In genomic region chr6:134826889-134827737, GRCh38 we compare ENCODE assay signal across 10 cellular contexts.
DNase-seq lines count a peak whose midpoint lies in the region; ATAC-seq and TF ChIP-seq lines count a peak whose summit lies in the region.
"Had no signal": no experiment of that assay in that cellular context is flagged by ENCODE, and none has a peak within 500 bp of the region (broad histone marks: within the 10 kb centered on the region; RNA-seq: fewer than 3 reads in every experiment).

No MANE protein-coding gene starts in this region.

- no peaks in the 10 kb centered on the region for H3K9me3 ChIP-seq in naive thymus-derived CD4-positive, alpha-beta T cell (ENCODE audit: control insufficient read depth in 2 of 3, low read length in 3 of 3)

- H3K27me3 Mint-ChIP-seq in naive thymus-derived CD4-positive, alpha-beta T cell: peaks cover 0 to 4% (median 0%) of the 10 kb centered on the region in 5 donors

- CTCF ChIA-PET in naive thymus-derived CD4-positive, alpha-beta T cell (lab: Charles Lee): interaction anchor here (0.6 to 1.1 kb wide), 2 partner anchors 218 to 671 kb away, joined by 4 read pairs; no protein-coding TSS in a partner anchor

- intact Hi-C loops in naive thymus-derived CD4-positive, alpha-beta T cell (cut with micrococcal nuclease): no loop called here

- no peaks in the 10 kb centered on the region for H3K27me3 ChIP-seq in naive thymus-derived CD4-positive, alpha-beta T cell (ENCODE audit: control insufficient read depth in 2 of 2, insufficient read depth in 2 of 2, low read length in 2 of 2)

- no peak overlapping the region for H3K4me3 ChIP-seq in fibroblast of the aortic adventitia (ENCODE audit: low read depth, low read length)
- H3K4me3 ChIP-seq in naive thymus-derived CD4-positive, alpha-beta T cell (ENCODE audit: low read length): no peak overlapping the region

- no peak for ATAC-seq in naive thymus-derived CD4-positive, alpha-beta T cell
- ATAC-seq in GM18517 (IDR thresholded peaks at IDR 0.05; ENCODE audit: unreplicated experiment): no peak
- no peak for ATAC-seq in HG03521 (IDR thresholded peaks at IDR 0.05; ENCODE audit: unreplicated experiment)
- no peak for ATAC-seq in stimulated activated effector memory CD8-positive, alpha-beta T cell treated with anti-CD3 and anti-CD28 coated beads, Interleukin-12 subunit alpha, Interleukin-12 subunit beta, amount 100 ng/mL, for 72 hours

- H3K27ac Mint-ChIP-seq in naive thymus-derived CD4-positive, alpha-beta T cell: no peak overlapping the region
- H3K27ac Mint-ChIP-seq in stimulated activated effector memory CD8-positive, alpha-beta T cell treated with anti-CD3 and anti-CD28 coated beads, Interleukin-12 subunit alpha, Interleukin-12 subunit beta, amount 100 ng/mL, for 72 hours: no peak overlapping the region
- H3K27ac Mint-ChIP-seq: activated naive CD4-positive, alpha-beta T cell treated with anti-CD3 and anti-CD28 coated beads, Interleukin-2, amount 10 ng/mL, durations not matched to agents 7 days and 5 days had no signal

- H3K4me1 ChIP-seq in naive thymus-derived CD4-positive, alpha-beta T cell (ENCODE audit: control insufficient read depth in 2 of 2, insufficient read depth in 2 of 2, low read length in 2 of 2): peaks cover 0 to 4% of the 10 kb centered on the region in 2 donors

- DNase-seq in GM04503 (ENCODE audit: low read depth) (peak; percentile 100), RPMI7951 (ENCODE audit: low read depth) (peak; percentile 99), fibroblast of the aortic adventitia (ENCODE audit: low read depth) (peak; percentile 100), renal cortical epithelial cell (ENCODE audit: low read depth) (peak; percentile 66)
- DNase-seq in naive thymus-derived CD4-positive, alpha-beta T cell: no peak
- no peak for DNase-seq in stimulated activated effector memory CD8-positive, alpha-beta T cell treated with anti-CD3 and anti-CD28 coated beads, Interleukin-12 subunit alpha, Interleukin-12 subunit beta, amount 100 ng/mL, for 72 hours (ENCODE audit: low spot score in 2 of 2)
- DNase-seq: activated naive CD4-positive, alpha-beta T cell treated with anti-CD3 and anti-CD28 coated beads, Interleukin-2, amount 10 ng/mL, durations not matched to agents 7 days and 5 days; Calu3 had no signal

- POLR2A ChIA-PET in naive thymus-derived CD4-positive, alpha-beta T cell (lab: Charles Lee): interaction anchor here (0.6 kb wide), 1 partner anchor 346 kb away, joined by 3 read pairs; no protein-coding TSS in a partner anchor

- no peaks in the 10 kb centered on the region for H3K36me3 ChIP-seq in naive thymus-derived CD4-positive, alpha-beta T cell (ENCODE audit: control insufficient read depth in 2 of 3, insufficient read depth in 3 of 3, low read length in 3 of 3)

- peaks cover 0 to 4% (median 0%) of the 10 kb centered on the region in 11 donors for H3K9me3 Mint-ChIP-seq in naive thymus-derived CD4-positive, alpha-beta T cell
- no peaks in the 10 kb centered on the region for H3K9me3 Mint-ChIP-seq in stimulated activated effector memory CD8-positive, alpha-beta T cell treated with anti-CD3 and anti-CD28 coated beads, Interleukin-12 subunit alpha, Interleukin-12 subunit beta, amount 100 ng/mL, for 72 hours
- H3K9me3 Mint-ChIP-seq: activated naive CD4-positive, alpha-beta T cell treated with anti-CD3 and anti-CD28 coated beads, Interleukin-2, amount 10 ng/mL, durations not matched to agents 7 days and 5 days had no signal

- H3K36me3 Mint-ChIP-seq in naive thymus-derived CD4-positive, alpha-beta T cell: no peaks in the 10 kb centered on the region
- no peaks in the 10 kb centered on the region for H3K36me3 Mint-ChIP-seq in stimulated activated effector memory CD8-positive, alpha-beta T cell treated with anti-CD3 and anti-CD28 coated beads, Interleukin-12 subunit alpha, Interleukin-12 subunit beta, amount 100 ng/mL, for 72 hours
- H3K36me3 Mint-ChIP-seq: activated naive CD4-positive, alpha-beta T cell treated with anti-CD3 and anti-CD28 coated beads, Interleukin-2, amount 10 ng/mL, durations not matched to agents 7 days and 5 days had no signal

- peaks cover 0 to 3% (median 0%) of the 10 kb centered on the region in 7 donors for H3K4me1 Mint-ChIP-seq in naive thymus-derived CD4-positive, alpha-beta T cell
- no peaks in the 10 kb centered on the region for H3K4me1 Mint-ChIP-seq in stimulated activated effector memory CD8-positive, alpha-beta T cell treated with anti-CD3 and anti-CD28 coated beads, Interleukin-12 subunit alpha, Interleukin-12 subunit beta, amount 100 ng/mL, for 72 hours
- H3K4me1 Mint-ChIP-seq: activated naive CD4-positive, alpha-beta T cell treated with anti-CD3 and anti-CD28 coated beads, Interleukin-2, amount 10 ng/mL, durations not matched to agents 7 days and 5 days had no signal

- H3K27ac ChIP-seq in naive thymus-derived CD4-positive, alpha-beta T cell (ENCODE audit: low read depth, low read length): no peak overlapping the region

- TF ChIP-seq CTCF in fibroblast of the aortic adventitia (IDR thresholded peaks at IDR 0.05; ENCODE audit: insufficient read depth, low read length): peak; percentile 60

- no peak overlapping the region for H3K4me3 Mint-ChIP-seq in naive thymus-derived CD4-positive, alpha-beta T cell
- H3K4me3 Mint-ChIP-seq in stimulated activated effector memory CD8-positive, alpha-beta T cell treated with anti-CD3 and anti-CD28 coated beads, Interleukin-12 subunit alpha, Interleukin-12 subunit beta, amount 100 ng/mL, for 72 hours: no peak overlapping the region
- H3K4me3 Mint-ChIP-seq: activated naive CD4-positive, alpha-beta T cell treated with anti-CD3 and anti-CD28 coated beads, Interleukin-2, amount 10 ng/mL, durations not matched to agents 7 days and 5 days had no signal

Comparison
In these comparisons a context has a peak if more than half of its experiments do, and no peak if none do; other contexts are left out.
1. DNase-seq: peak in GM04503 (single experiment), RPMI7951 (single experiment), fibroblast of the aortic adventitia (single experiment) and renal cortical epithelial cell (single experiment); none in naive thymus-derived CD4-positive, alpha-beta T cell (0 of 9) and stimulated activated effector memory CD8-positive, alpha-beta T cell treated with anti-CD3 and anti-CD28 coated beads, Interleukin-12 subunit alpha, Interleukin-12 subunit beta, amount 100 ng/mL, for 72 hours (0 of 2).